Comparison of ENCODE assay signal across 26 cellular contexts in genomic region chr20:24676353-24676977, GRCh38.
A peak's percentile ranks its signal among the peaks of the same experiment; 100 is the strongest.
DNase-seq lines count a peak whose midpoint lies in the region; ATAC-seq and TF ChIP-seq lines count a peak whose summit lies in the region.
"Had no signal": no experiment of that assay in that cellular context is flagged by ENCODE, and none has a peak within 500 bp of the region (broad histone marks: within the 10 kb centered on the region; RNA-seq: fewer than 3 reads in every experiment).

No MANE protein-coding gene starts in this region.

- no CpG with 5 or more reads among the region's 11 CpGs for WGBS in neuronal stem cell (ENCODE audit: extremely low coverage in 2 of 2, insufficient read length in 2 of 2, insufficient replicate concordance in 1 of 2), 2 donors
- WGBS in suprapubic skin = 80% methylated on average over 6 of the region's 11 CpGs

- no peaks in the 10 kb centered on the region for H3K4me1 Mint-ChIP-seq in activated naive CD4-positive, alpha-beta T cell treated with anti-CD3 and anti-CD28 coated beads, Interleukin-2, amount 10 ng/mL, durations not matched to agents 7 days and 5 days
- no peaks in the 10 kb centered on the region for H3K4me1 Mint-ChIP-seq in activated naive CD4-positive, alpha-beta T cell treated with anti-CD3 and anti-CD28 coated beads for 36 hours (ENCODE audit: low read depth)
- H3K4me1 Mint-ChIP-seq in glutamatergic neuron (ENCODE audit: low read depth, unreplicated experiment) = no peaks in the 10 kb centered on the region
- H3K4me1 Mint-ChIP-seq: CD4-positive, CD25-positive, alpha-beta regulatory T cell had no signal

- H3K23ac ChIP-seq in neuronal stem cell (ENCODE audit: low read depth, low read length, poor library complexity) = no peak overlapping the region

- no peak for ATAC-seq in HG02870 (IDR thresholded peaks at IDR 0.05; ENCODE audit: unreplicated experiment)
- no peak for ATAC-seq in HG03135 (IDR thresholded peaks at IDR 0.05; ENCODE audit: unreplicated experiment)
- no peak for ATAC-seq in GM18870 (IDR thresholded peaks at IDR 0.05; ENCODE audit: unreplicated experiment)
- ATAC-seq: HCT116, HepG2, K562 had no signal

- H3K14ac ChIP-seq in neuronal stem cell (ENCODE audit: low read length) = peak overlapping the region; percentile 43

- H2BK15ac ChIP-seq in neuronal stem cell (ENCODE audit: low read length) = no peak overlapping the region

- no peak overlapping the region for H4K91ac ChIP-seq in neuronal stem cell (ENCODE audit: low read depth, low read length, poor library complexity)

- H2BK12ac ChIP-seq in neuronal stem cell (ENCODE audit: low read length) = no peak overlapping the region

- no peaks in the 10 kb centered on the region for H3K9me3 Mint-ChIP-seq in activated naive CD4-positive, alpha-beta T cell treated with anti-CD3 and anti-CD28 coated beads, Interleukin-2, amount 10 ng/mL, durations not matched to agents 7 days and 5 days
- H3K9me3 Mint-ChIP-seq in activated naive CD4-positive, alpha-beta T cell treated with anti-CD3 and anti-CD28 coated beads for 36 hours = no peaks in the 10 kb centered on the region
- peaks cover 5% of the 10 kb centered on the region for H3K9me3 Mint-ChIP-seq in glutamatergic neuron (ENCODE audit: unreplicated experiment)

- no peak overlapping the region for H3K4me3 ChIP-seq in neuronal stem cell (ENCODE audit: low read length in 2 of 2)
- H3K4me3 ChIP-seq in suprapubic skin = no peak overlapping the region
- H3K4me3 ChIP-seq: BLaER1, K562, SJSA1 had no signal

- no peak overlapping the region for H4K8ac ChIP-seq in neuronal stem cell (ENCODE audit: low read depth, low read length)

- DNase-seq in activated naive CD4-positive, alpha-beta T cell treated with anti-CD3 and anti-CD28 coated beads, Interleukin-2, amount 10 ng/mL, durations not matched to agents 7 days and 5 days = peak; percentile 5
- DNase-seq in activated naive CD4-positive, alpha-beta T cell treated with anti-CD3 and anti-CD28 coated beads for 36 hours = no peak
- DNase-seq in glutamatergic neuron (peak; percentile 7), neuronal stem cell (ENCODE audit: low spot score) (no peak), suprapubic skin (ENCODE audit: low spot score in 2 of 2) (peak; percentile 19 to 65)
- DNase-seq: 8988T; ACHN; CD4-positive, CD25-positive, alpha-beta regulatory T cell; DMS153; DND-41; Kasumi-1; NCI-H1092 treated with DMSO at 0.1 percent for 48 hours; NCI-H1436; NCI-H187; NCI-H2081 treated with DMSO at 0.1 percent for 48 hours; NCI-H2171; NCI-H226; NCI-H510A had no signal

- H3K27me3 ChIP-seq in neuronal stem cell (ENCODE audit: control insufficient read depth in 3 of 3, insufficient read depth in 3 of 3, low read depth in 1 of 3, low read length in 3 of 3) = no peaks in the 10 kb centered on the region
- no peaks in the 10 kb centered on the region for H3K27me3 ChIP-seq in suprapubic skin
- H3K27me3 ChIP-seq: BLaER1, SJSA1 had no signal

- intact Hi-C loops in activated naive CD4-positive, alpha-beta T cell treated with anti-CD3 and anti-CD28 coated beads for 36 hours (cut with micrococcal nuclease) = no loop called here

- H3K4me2 ChIP-seq in neuronal stem cell (ENCODE audit: insufficient read depth, low read length, poor library complexity, severe bottlenecking) = no peak overlapping the region
- H3K4me2 ChIP-seq: BLaER1 had no signal

- no peaks in the 10 kb centered on the region for H3K9me3 ChIP-seq in neuronal stem cell (replicated peaks in 1 of 2; ENCODE audit: control insufficient read depth in 2 of 2, insufficient read depth in 1 of 2, low read depth in 1 of 2, low read length in 2 of 2)
- H3K9me3 ChIP-seq in suprapubic skin = no peaks in the 10 kb centered on the region
- H3K9me3 ChIP-seq: BLaER1, SJSA1 had no signal

- no peak for TF ChIP-seq EP300 in suprapubic skin (IDR thresholded peaks at IDR 0.05)

- H2BK120ac ChIP-seq in neuronal stem cell (ENCODE audit: low read depth, low read length) = no peak overlapping the region

- H3K4ac ChIP-seq in neuronal stem cell (ENCODE audit: low read length) = no peak overlapping the region

- TF ChIP-seq CTCF in glutamatergic neuron (IDR thresholded peaks at IDR 0.05; ENCODE audit: partially characterized antibody, unreplicated experiment) (no peak), suprapubic skin (IDR thresholded peaks at IDR 0.05) (no peak)

- H3K27ac Mint-ChIP-seq in activated naive CD4-positive, alpha-beta T cell treated with anti-CD3 and anti-CD28 coated beads, Interleukin-2, amount 10 ng/mL, durations not matched to agents 7 days and 5 days = no peak overlapping the region
- no peak overlapping the region for H3K27ac Mint-ChIP-seq in activated naive CD4-positive, alpha-beta T cell treated with anti-CD3 and anti-CD28 coated beads for 36 hours
- H3K27ac Mint-ChIP-seq in glutamatergic neuron (ENCODE audit: unreplicated experiment) = no peak overlapping the region
- H3K27ac Mint-ChIP-seq: CD4-positive, CD25-positive, alpha-beta regulatory T cell had no signal

- H3K36me3 Mint-ChIP-seq in activated naive CD4-positive, alpha-beta T cell treated with anti-CD3 and anti-CD28 coated beads, Interleukin-2, amount 10 ng/mL, durations not matched to agents 7 days and 5 days = no peaks in the 10 kb centered on the region
- no peaks in the 10 kb centered on the region for H3K36me3 Mint-ChIP-seq in activated naive CD4-positive, alpha-beta T cell treated with anti-CD3 and anti-CD28 coated beads for 36 hours (ENCODE audit: low read depth)
- no peaks in the 10 kb centered on the region for H3K36me3 Mint-ChIP-seq in glutamatergic neuron (ENCODE audit: unreplicated experiment)
- H3K36me3 Mint-ChIP-seq: CD4-positive, CD25-positive, alpha-beta regulatory T cell had no signal

- CTCF ChIA-PET in activated naive CD4-positive, alpha-beta T cell treated with anti-CD3 and anti-CD28 coated beads, Interleukin-2, amount 10 ng/mL, durations not matched to agents 7 days and 5 days (lab: Charles Lee) = no interaction called here
- CTCF ChIA-PET in activated naive CD4-positive, alpha-beta T cell treated with anti-CD3 and anti-CD28 coated beads for 36 hours (lab: Charles Lee) = no interaction called here

- no peak for TF ChIP-seq POLR2A in suprapubic skin (IDR thresholded peaks at IDR 0.05)

- no peaks in the 10 kb centered on the region for H3K79me1 ChIP-seq in neuronal stem cell (ENCODE audit: low read depth, low read length)

- no peak overlapping the region for H3K4me3 Mint-ChIP-seq in activated naive CD4-positive, alpha-beta T cell treated with anti-CD3 and anti-CD28 coated beads, Interleukin-2, amount 10 ng/mL, durations not matched to agents 7 days and 5 days
- no peak overlapping the region for H3K4me3 Mint-ChIP-seq in activated naive CD4-positive, alpha-beta T cell treated with anti-CD3 and anti-CD28 coated beads for 36 hours
- no peak overlapping the region for H3K4me3 Mint-ChIP-seq in glutamatergic neuron (ENCODE audit: unreplicated experiment)
- H3K4me3 Mint-ChIP-seq: CD4-positive, CD25-positive, alpha-beta regulatory T cell had no signal

- H3K27ac ChIP-seq in neuronal stem cell (replicated peaks; ENCODE audit: low read length) = no peak overlapping the region
- no peak overlapping the region for H3K27ac ChIP-seq in suprapubic skin
- H3K27ac ChIP-seq: BLaER1, SJSA1 had no signal

- H3K4me1 ChIP-seq in neuronal stem cell (ENCODE audit: control insufficient read depth in 2 of 2, insufficient read depth in 1 of 2, low read depth in 1 of 2, low read length in 2 of 2) = peaks cover 0 to 3% of the 10 kb centered on the region in 2 donors
- no peaks in the 10 kb centered on the region for H3K4me1 ChIP-seq in suprapubic skin

- no peak overlapping the region for H2AFZ ChIP-seq in neuronal stem cell (ENCODE audit: low read length)

- no peak overlapping the region for H3K9ac ChIP-seq in neuronal stem cell (ENCODE audit: low read depth, low read length, poor library complexity)
- H3K9ac ChIP-seq: BLaER1 had no signal

- H2BK5ac ChIP-seq in neuronal stem cell (ENCODE audit: low read length) = no peak overlapping the region

- H3K27me3 Mint-ChIP-seq in activated naive CD4-positive, alpha-beta T cell treated with anti-CD3 and anti-CD28 coated beads, Interleukin-2, amount 10 ng/mL, durations not matched to agents 7 days and 5 days = no peaks in the 10 kb centered on the region
- no peaks in the 10 kb centered on the region for H3K27me3 Mint-ChIP-seq in activated naive CD4-positive, alpha-beta T cell treated with anti-CD3 and anti-CD28 coated beads for 36 hours (ENCODE audit: low read depth)
- peaks cover 6% of the 10 kb centered on the region for H3K27me3 Mint-ChIP-seq in glutamatergic neuron (ENCODE audit: unreplicated experiment)
- H3K27me3 Mint-ChIP-seq: CD4-positive, CD25-positive, alpha-beta regulatory T cell had no signal

- H3K36me3 ChIP-seq in neuronal stem cell (replicated peaks in 1 of 2; ENCODE audit: control insufficient read depth in 2 of 2, insufficient read depth in 2 of 2, low read length in 2 of 2) (no peaks in the 10 kb centered on the region), suprapubic skin (no peaks in the 10 kb centered on the region)
- H3K36me3 ChIP-seq: BLaER1, SJSA1 had no signal

- no peak overlapping the region for H3K18ac ChIP-seq in neuronal stem cell (ENCODE audit: low read length)

- H2AK5ac ChIP-seq in neuronal stem cell (ENCODE audit: low read depth, low read length) = no peak overlapping the region

Comparison
In these comparisons a context has a peak if more than half of its experiments do, and no peak if none do; other contexts are left out.
1. DNase-seq: peak in activated naive CD4-positive, alpha-beta T cell treated with anti-CD3 and anti-CD28 coated beads, Interleukin-2, amount 10 ng/mL, durations not matched to agents 7 days and 5 days (single experiment), glutamatergic neuron (single experiment) and suprapubic skin (2 of 2); none in activated naive CD4-positive, alpha-beta T cell treated with anti-CD3 and anti-CD28 coated beads for 36 hours (single experiment) and neuronal stem cell (single experiment).